Comparison of ENCODE assay signal across 8 cellular contexts in the genomic region with DNA sequence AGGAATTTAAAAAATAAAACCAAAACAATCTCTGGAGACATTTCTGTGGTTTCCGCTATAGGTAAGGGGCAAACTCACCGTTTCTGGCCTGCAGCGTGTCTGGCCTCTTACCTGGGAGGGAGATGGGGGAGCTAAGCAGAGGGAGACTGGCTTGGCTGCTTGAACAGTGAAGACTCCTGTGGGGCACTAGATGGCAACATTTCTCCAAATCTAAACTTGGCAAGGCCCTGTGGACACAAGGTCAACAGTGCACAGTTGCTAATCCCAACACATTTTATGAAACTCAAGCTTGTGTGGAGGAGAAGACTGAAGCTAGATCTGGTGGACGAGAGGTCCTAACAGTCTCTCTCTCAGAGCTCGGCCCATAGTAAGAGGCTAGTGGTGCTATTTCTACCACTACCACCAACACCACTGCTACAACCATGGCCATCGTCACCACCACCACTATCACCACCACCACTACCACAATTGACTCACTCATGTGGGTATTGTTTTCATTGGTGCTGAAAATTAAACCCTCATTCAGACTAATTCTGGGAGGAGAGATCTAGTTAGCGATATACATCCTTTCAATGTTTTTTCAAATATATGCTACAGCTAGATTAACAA. TPM values are rescaled to one million over a fixed set of nuclear protein-coding genes. Genes with fewer than 3 reads are reported as not detected.
A peak's percentile ranks its signal among the peaks of the same experiment; 100 is the strongest.
DNase-seq lines count a peak whose midpoint lies in the region; TF ChIP-seq lines count a peak whose summit lies in the region.

No MANE protein-coding gene starts in this region.

- no peak for TF ChIP-seq POLR2A in ovary (IDR thresholded peaks at IDR 0.05)

- CTCF ChIA-PET in HEK293T (lab: Yijun Ruan, JAX) = interaction anchor here (0.6 to 1.2 kb wide), 6 partner anchors 14 to 219 kb away, joined by 3 to 4 read pairs (median 3); no protein-coding TSS in a partner anchor

- TF ChIP-seq EP300 in ovary (IDR thresholded peaks at IDR 0.05) = no peak

- intact Hi-C loops in ovary (cut with DNase I) = loop anchor here in 2 of 4 donors (5.0 kb wide), 1 partner anchor 108 kb away; no protein-coding TSS in a partner anchor

- TF ChIP-seq CTCF in fibroblast of mammary gland (conservative IDR thresholded peaks at IDR 0.05; ENCODE audit: control insufficient read depth, insufficient read depth, low read depth, low read length) (peak; percentile 51), ovary (IDR thresholded peaks at IDR 0.05) (peak in 2 of 3 donors; percentile 37)

- H3K36me3 ChIP-seq in NT2/D1 (ENCODE audit: insufficient read depth, insufficient read length, low read length) (no peaks in the 10 kb centered on the region), ovary (no peaks in the 10 kb centered on the region)

- H3K27ac ChIP-seq in ovary = no peak overlapping the region

- H3K9me3 ChIP-seq in NT2/D1 (ENCODE audit: insufficient read depth, low read length) (no peaks in the 10 kb centered on the region), ovary (no peaks in the 10 kb centered on the region)

- H3K9ac ChIP-seq in NT2/D1 (ENCODE audit: insufficient read length, low read depth) = no peak overlapping the region

- DNase-seq in AG08395 (ENCODE audit: low spot score) (peak; percentile 62), HEK293T (ENCODE audit: extremely low spot score) (peak; percentile 33), NT2/D1 (ENCODE audit: low read depth, low spot score) (peak; percentile 36), fibroblast of mammary gland (ENCODE audit: low read depth) (peak; percentile 80), ovary (peak; percentile 26 to 58 (median 47)), SKM-1 (lab: John Stamatoyannopoulos, UW; ENCODE audit: unreplicated experiment) (no peak)
- DNase-seq in stimulated activated CD4-positive, alpha-beta T cell treated with anti-CD3 and anti-CD28 coated beads, Interleukin-12 subunit alpha, Interleukin-12 subunit beta, amount 100 ng/mL, for 4 hours = no peak
- DNase-seq in stimulated activated CD4-positive, alpha-beta T cell treated with anti-CD3 and anti-CD28 coated beads, Interleukin-4, amount 100 ng/mL, for 1 hour = no peak

- POLR2A ChIA-PET in HEK293T (lab: Yijun Ruan, JAX) = no interaction called here

- no peaks in the 10 kb centered on the region for H3K27me3 ChIP-seq in NT2/D1 (ENCODE audit: insufficient read depth, insufficient read length)
- H3K27me3 ChIP-seq in ovary = no peaks in the 10 kb centered on the region

- H3K4me3 ChIP-seq in NT2/D1 (ENCODE audit: insufficient read length, low read depth) (no peak overlapping the region), fibroblast of mammary gland (ENCODE audit: control insufficient read depth, low read depth, low read length) (no peak overlapping the region), ovary (no peak overlapping the region)

- no peaks in the 10 kb centered on the region for H3K4me1 ChIP-seq in NT2/D1 (ENCODE audit: insufficient read depth, insufficient read length)
- H3K4me1 ChIP-seq in ovary (ENCODE audit: insufficient read depth) = no peaks in the 10 kb centered on the region

- 64 to 72% (median 67%) methylated on average over 7 of the region's 7 CpGs for WGBS in ovary, 3 donors

TF ChIP-seq in HEK293T, 16 proteins besides CTCF, POLR2A, EP300 and RAD21:
- no peak for TF ChIP-seq FOXA1 (IDR thresholded peaks at IDR 0.05)
- TF ChIP-seq, protein P1, sequence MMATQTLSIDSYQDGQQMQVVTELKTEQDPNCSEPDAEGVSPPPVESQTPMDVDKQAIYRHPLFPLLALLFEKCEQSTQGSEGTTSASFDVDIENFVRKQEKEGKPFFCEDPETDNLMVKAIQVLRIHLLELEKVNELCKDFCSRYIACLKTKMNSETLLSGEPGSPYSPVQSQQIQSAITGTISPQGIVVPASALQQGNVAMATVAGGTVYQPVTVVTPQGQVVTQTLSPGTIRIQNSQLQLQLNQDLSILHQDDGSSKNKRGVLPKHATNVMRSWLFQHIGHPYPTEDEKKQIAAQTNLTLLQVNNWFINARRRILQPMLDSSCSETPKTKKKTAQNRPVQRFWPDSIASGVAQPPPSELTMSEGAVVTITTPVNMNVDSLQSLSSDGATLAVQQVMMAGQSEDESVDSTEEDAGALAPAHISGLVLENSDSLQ (IDR thresholded peaks at IDR 0.05) = no peak
- no peak for TF ChIP-seq L3MBTL2 (conservative IDR thresholded peaks at IDR 0.05)
- TF ChIP-seq ELF4 (IDR thresholded peaks at IDR 0.05) = no peak
- no peak for TF ChIP-seq TARDBP (IDR thresholded peaks at IDR 0.05)
- no peak for TF ChIP-seq FOXM1 (IDR thresholded peaks at IDR 0.05; ENCODE audit: borderline replicate concordance)
- TF ChIP-seq ZNF384 (IDR thresholded peaks at IDR 0.05) = no peak
- no peak for TF ChIP-seq FOXK2 (IDR thresholded peaks at IDR 0.05)
- TF ChIP-seq HDGF (IDR thresholded peaks at IDR 0.05; ENCODE audit: borderline replicate concordance) = no peak
- no peak for TF ChIP-seq ARNT (IDR thresholded peaks at IDR 0.05)
- no peak for TF ChIP-seq CTBP1 (IDR thresholded peaks at IDR 0.05; ENCODE audit: borderline replicate concordance)
- no peak for TF ChIP-seq LEF1 (IDR thresholded peaks at IDR 0.05; ENCODE audit: borderline replicate concordance)
- no peak for TF ChIP-seq NFRKB (IDR thresholded peaks at IDR 0.05)
- no peak for TF ChIP-seq SUZ12 (IDR thresholded peaks at IDR 0.05)
- TF ChIP-seq SP1 (IDR thresholded peaks at IDR 0.05) = no peak

RNA-seq across cellular contexts. Expression of gene CDHR3, which starts 28.4 kb away (rescaled TPM):
- 10 to 100 TPM in 3 of 7 donors, 1 to 10 TPM in 4; 5.8 to 76.4 (median 9.9) TPM for total RNA-seq in ovary
- polyA plus RNA-seq in ovary = 1 to 10 TPM; 1.8 to 3.5 TPM

RNA-seq across cellular contexts. Expression of gene ATXN7L1, which starts 58.3 kb away (rescaled TPM):
- total RNA-seq in ovary = 10 to 100 TPM in 4 of 7 donors, 1 to 10 TPM in 3; 5.6 to 17.6 (median 11.4) TPM
- 10 to 100 TPM in 1 of 2 donors, 1 to 10 TPM in 1; 5.0 to 13.6 TPM for polyA plus RNA-seq in ovary

Comparison
In these comparisons a context has a peak if more than half of its experiments do, and no peak if none do; other contexts are left out.
1. DNase-seq: peak in AG08395 (single experiment), HEK293T (single experiment), NT2/D1 (single experiment), fibroblast of mammary gland (single experiment) and ovary (5 of 5); none in stimulated activated CD4-positive, alpha-beta T cell treated with anti-CD3 and anti-CD28 coated beads, Interleukin-12 subunit alpha, Interleukin-12 subunit beta, amount 100 ng/mL, for 4 hours (single experiment), SKM-1 (single experiment) and stimulated activated CD4-positive, alpha-beta T cell treated with anti-CD3 and anti-CD28 coated beads, Interleukin-4, amount 100 ng/mL, for 1 hour (single experiment).